Comparison of ENCODE assay signal across 10 cellular contexts in genomic region chr10:88992945-88993537, GRCh38. TPM values are rescaled to one million over a fixed set of nuclear protein-coding genes. Genes with fewer than 3 reads are reported as not detected.
A peak's percentile ranks its signal among the peaks of the same experiment; 100 is the strongest.
DNase-seq lines count a peak whose midpoint lies in the region; ATAC-seq and TF ChIP-seq lines count a peak whose summit lies in the region.
"Had no signal": no experiment of that assay in that cellular context is flagged by ENCODE, and none has a peak within 500 bp of the region (broad histone marks: within the 10 kb centered on the region; RNA-seq: fewer than 3 reads in every experiment).

No MANE protein-coding gene starts in this region.

- H3K4me3 Mint-ChIP-seq in activated CD4-positive, alpha-beta T cell treated with anti-CD3 and anti-CD28 coated beads, Interleukin-2, amount 10 ng/mL, durations not matched to agents 24 days and 14 days = peak overlapping the region; percentile 85
- peak overlapping the region; percentile 76 for H3K4me3 Mint-ChIP-seq in activated CD4-positive, alpha-beta memory T cell treated with anti-CD3 and anti-CD28 coated beads, Interleukin-2, amount 10 ng/mL, durations not matched to agents 7 days and 5 days

- H3K36me3 ChIP-seq in hepatocyte (replicated peaks; ENCODE audit: insufficient read depth, low read depth) (no peaks in the 10 kb centered on the region), suprapubic skin (no peaks in the 10 kb centered on the region)

- no peaks in the 10 kb centered on the region for H3K27me3 Mint-ChIP-seq in activated CD4-positive, alpha-beta T cell treated with anti-CD3 and anti-CD28 coated beads, Interleukin-2, amount 10 ng/mL, durations not matched to agents 24 days and 14 days
- H3K27me3 Mint-ChIP-seq in activated CD4-positive, alpha-beta memory T cell treated with anti-CD3 and anti-CD28 coated beads, Interleukin-2, amount 10 ng/mL, durations not matched to agents 7 days and 5 days = no peaks in the 10 kb centered on the region

- H4K20me1 ChIP-seq in hepatocyte (ENCODE audit: insufficient read depth, poor library complexity, severe bottlenecking) = no peaks in the 10 kb centered on the region

- no peak for TF ChIP-seq POLR2A in suprapubic skin (IDR thresholded peaks at IDR 0.05)

- POLR2A ChIA-PET in activated CD4-positive, alpha-beta memory T cell treated with anti-CD3 and anti-CD28 coated beads, Interleukin-2, amount 10 ng/mL, durations not matched to agents 7 days and 5 days (lab: Charles Lee) = interaction anchor here (0.8 to 6.1 kb wide), 8 partner anchors 7 to 1131 kb away, joined by 3 to 142 read pairs (median 6); partner anchors contain the start of genes KIF20B and STAMBPL1

- no peaks in the 10 kb centered on the region for H3K27me3 ChIP-seq in hepatocyte
- no peaks in the 10 kb centered on the region for H3K27me3 ChIP-seq in suprapubic skin

- intact Hi-C loops in activated CD4-positive, alpha-beta T cell treated with anti-CD3 and anti-CD28 coated beads, Interleukin-2, amount 10 ng/mL, durations not matched to agents 24 days and 14 days (cut with micrococcal nuclease) = loop anchor here (5.0 kb wide), 2 partner anchors 156 to 201 kb away; no protein-coding TSS in a partner anchor

- peaks cover 12% of the 10 kb centered on the region for H3K4me1 ChIP-seq in hepatocyte (ENCODE audit: insufficient read depth)
- peaks cover 60% of the 10 kb centered on the region for H3K4me1 ChIP-seq in suprapubic skin

- CTCF ChIA-PET in activated CD4-positive, alpha-beta memory T cell treated with anti-CD3 and anti-CD28 coated beads, Interleukin-2, amount 10 ng/mL, durations not matched to agents 7 days and 5 days (lab: Charles Lee) = interaction anchor here (0.8 to 10.6 kb wide), 5 partner anchors 8 to 157 kb away, joined by 3 to 63 read pairs (median 3); no protein-coding TSS in a partner anchor

- no peak for ATAC-seq in HG03097 (IDR thresholded peaks at IDR 0.05; ENCODE audit: low FRiP score, unreplicated experiment)
- ATAC-seq: left colon had no signal

- H3K9me2 ChIP-seq in hepatocyte (replicated peaks; ENCODE audit: insufficient read depth) = no peaks in the 10 kb centered on the region

- H3K79me2 ChIP-seq in hepatocyte = peaks cover 10% of the 10 kb centered on the region

- peak overlapping the region; percentile 89 for H3K4me2 ChIP-seq in hepatocyte

- H3K4me1 Mint-ChIP-seq in activated CD4-positive, alpha-beta T cell treated with anti-CD3 and anti-CD28 coated beads, Interleukin-2, amount 10 ng/mL, durations not matched to agents 24 days and 14 days = peaks cover 61% of the 10 kb centered on the region
- H3K4me1 Mint-ChIP-seq in activated CD4-positive, alpha-beta memory T cell treated with anti-CD3 and anti-CD28 coated beads, Interleukin-2, amount 10 ng/mL, durations not matched to agents 7 days and 5 days = peaks cover 73% of the 10 kb centered on the region

- H3K27ac Mint-ChIP-seq in activated CD4-positive, alpha-beta T cell treated with anti-CD3 and anti-CD28 coated beads, Interleukin-2, amount 10 ng/mL, durations not matched to agents 24 days and 14 days = peak overlapping the region; percentile 84
- peak overlapping the region; percentile 86 for H3K27ac Mint-ChIP-seq in activated CD4-positive, alpha-beta memory T cell treated with anti-CD3 and anti-CD28 coated beads, Interleukin-2, amount 10 ng/mL, durations not matched to agents 7 days and 5 days

- no peak overlapping the region for H3K4me3 ChIP-seq in hepatocyte
- H3K4me3 ChIP-seq in suprapubic skin = peak overlapping the region; percentile 88

- no peak overlapping the region for H2AFZ ChIP-seq in hepatocyte

- H3K27ac ChIP-seq in hepatocyte = no peak overlapping the region
- H3K27ac ChIP-seq in suprapubic skin = peak overlapping the region; percentile 63

- peaks cover 13% of the 10 kb centered on the region for H3K36me3 Mint-ChIP-seq in activated CD4-positive, alpha-beta T cell treated with anti-CD3 and anti-CD28 coated beads, Interleukin-2, amount 10 ng/mL, durations not matched to agents 24 days and 14 days (ENCODE audit: low read depth)
- H3K36me3 Mint-ChIP-seq in activated CD4-positive, alpha-beta memory T cell treated with anti-CD3 and anti-CD28 coated beads, Interleukin-2, amount 10 ng/mL, durations not matched to agents 7 days and 5 days (ENCODE audit: low read depth) = peaks cover 51% of the 10 kb centered on the region

- no peak for TF ChIP-seq EP300 in suprapubic skin (IDR thresholded peaks at IDR 0.05)

- no peaks in the 10 kb centered on the region for H3K9me3 Mint-ChIP-seq in activated CD4-positive, alpha-beta T cell treated with anti-CD3 and anti-CD28 coated beads, Interleukin-2, amount 10 ng/mL, durations not matched to agents 24 days and 14 days
- H3K9me3 Mint-ChIP-seq in activated CD4-positive, alpha-beta memory T cell treated with anti-CD3 and anti-CD28 coated beads, Interleukin-2, amount 10 ng/mL, durations not matched to agents 7 days and 5 days = no peaks in the 10 kb centered on the region

- WGBS in hepatocyte (ENCODE audit: low lambda C conversion rate, missing lambda C conversion rate) = 78% methylated on average over 3 of the region's 3 CpGs
- WGBS in suprapubic skin = 34% methylated on average over 3 of the region's 3 CpGs

- no peak for TF ChIP-seq CTCF in hepatocyte (IDR thresholded peaks at IDR 0.05; ENCODE audit: poor library complexity)
- no peak for TF ChIP-seq CTCF in suprapubic skin (IDR thresholded peaks at IDR 0.05)

- no peaks in the 10 kb centered on the region for H3K9me3 ChIP-seq in hepatocyte (ENCODE audit: low read depth)
- no peaks in the 10 kb centered on the region for H3K9me3 ChIP-seq in suprapubic skin

- DNase-seq in activated CD4-positive, alpha-beta T cell treated with anti-CD3 and anti-CD28 coated beads, Interleukin-2, amount 10 ng/mL, durations not matched to agents 24 days and 14 days = no peak
- DNase-seq in activated CD4-positive, alpha-beta T cell treated with anti-CD3 and anti-CD28 coated beads, Interleukin-2, amount 50 U/mL, for 1 hour = no peak
- DNase-seq in activated CD4-positive, alpha-beta memory T cell treated with anti-CD3 and anti-CD28 coated beads, Interleukin-2, amount 10 ng/mL, durations not matched to agents 7 days and 5 days = no peak
- DNase-seq in hepatocyte (ENCODE audit: low spot score) (no peak), suprapubic skin (ENCODE audit: low spot score in 2 of 2) (no peak), GOT3 (lab: John Stamatoyannopoulos, UW) (no peak), SIG-M5 (lab: John Stamatoyannopoulos, UW) (no peak)
- DNase-seq: AML-193, left colon had no signal

RNA-seq across cellular contexts. Expression of gene FAS, which starts 2.4 kb away (rescaled TPM):
- 29.9 and 31.1 TPM in 2 replicates for total RNA-seq in activated CD4-positive, alpha-beta T cell treated with anti-CD3 and anti-CD28 coated beads, Interleukin-2, amount 10 ng/mL, durations not matched to agents 24 days and 14 days
- 10 to 100 TPM; 91.1 to 96.4 TPM for total RNA-seq in activated CD4-positive, alpha-beta memory T cell treated with anti-CD3 and anti-CD28 coated beads, Interleukin-2, amount 10 ng/mL, durations not matched to agents 7 days and 5 days
- total RNA-seq in hepatocyte = 13.9 and 14.1 TPM in 2 replicates
- polyA plus RNA-seq in hepatocyte = 7.3 and 8.0 TPM in 2 replicates
- total RNA-seq in suprapubic skin = 10 to 100 TPM; 17.8 to 60.2 (median 42.6) TPM

RNA-seq across cellular contexts. Expression of gene ACTA2, which starts 40.5 kb away (rescaled TPM):
- 8.8 and 8.9 TPM in 2 replicates for total RNA-seq in activated CD4-positive, alpha-beta T cell treated with anti-CD3 and anti-CD28 coated beads, Interleukin-2, amount 10 ng/mL, durations not matched to agents 24 days and 14 days
- total RNA-seq in activated CD4-positive, alpha-beta memory T cell treated with anti-CD3 and anti-CD28 coated beads, Interleukin-2, amount 10 ng/mL, durations not matched to agents 7 days and 5 days = 10 to 100 TPM; 14.7 to 15.5 TPM
- total RNA-seq in hepatocyte (218 and 231 TPM in 2 replicates), suprapubic skin (100 to 1,000 TPM; 146 to 162 (median 152) TPM)
- polyA plus RNA-seq in hepatocyte = 207 and 251 TPM in 2 replicates

Comparison
In these comparisons a context has a peak if more than half of its experiments do, and no peak if none do; other contexts are left out.
1. RNA of gene ACTA2, which starts 40.5 kb away (total RNA-seq): 218 to 231 TPM in hepatocyte and 146 to 162 TPM in suprapubic skin; 14.7 to 15.5 TPM in activated CD4-positive, alpha-beta memory T cell treated with anti-CD3 and anti-CD28 coated beads, Interleukin-2, amount 10 ng/mL, durations not matched to agents 7 days and 5 days and 8.8 to 8.9 TPM in activated CD4-positive, alpha-beta T cell treated with anti-CD3 and anti-CD28 coated beads, Interleukin-2, amount 10 ng/mL, durations not matched to agents 24 days and 14 days; every median in the first group is over 4 times any median in the second.